Comparison of ENCODE assay signal across 21 cellular contexts in the genomic region with DNA sequence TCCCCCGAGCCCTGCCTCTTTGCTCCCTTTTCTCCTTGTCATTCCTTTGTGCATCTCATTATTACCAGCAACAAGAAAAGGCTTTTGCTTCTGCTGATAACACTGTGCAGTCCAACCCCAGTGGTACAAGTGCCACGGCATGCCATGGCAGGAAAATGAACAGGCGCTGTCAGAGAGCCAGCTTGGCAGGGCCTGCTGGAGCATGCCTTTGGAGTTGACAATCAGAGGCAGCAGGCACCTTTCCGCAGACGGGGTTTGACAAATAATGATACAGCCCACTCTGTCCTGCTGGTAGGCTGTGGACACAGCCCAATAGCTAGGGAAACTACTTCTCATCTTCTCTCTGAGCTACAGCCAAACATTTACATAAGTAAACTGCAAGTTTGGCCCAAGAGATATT.
DNase-seq lines count a peak whose midpoint lies in the region; ATAC-seq lines count a peak whose summit lies in the region.
"Had no signal": no experiment of that assay in that cellular context is flagged by ENCODE, and none has a peak within 500 bp of the region (broad histone marks: within the 10 kb centered on the region; RNA-seq: fewer than 3 reads in every experiment).

No MANE protein-coding gene starts in this region.

- H3K4me1 ChIP-seq in mesendoderm (ENCODE audit: control insufficient read depth, low read depth, low read length): peaks cover 2% of the 10 kb centered on the region
- H3K4me1 ChIP-seq: body of pancreas had no signal

- H2AK5ac ChIP-seq in mesendoderm (ENCODE audit: low read length): no peak overlapping the region

- no peaks in the 10 kb centered on the region for H3K27me3 ChIP-seq in mesendoderm (ENCODE audit: insufficient read depth, low read length, poor library complexity)
- H3K27me3 ChIP-seq: body of pancreas had no signal

- no peak overlapping the region for H3K4me2 ChIP-seq in mesendoderm (ENCODE audit: low read length)
- H3K4me2 ChIP-seq: SK-N-SH had no signal

- H3K56ac ChIP-seq in mesendoderm (ENCODE audit: low read length): no peak overlapping the region

- no peak overlapping the region for H3K4ac ChIP-seq in mesendoderm (ENCODE audit: low read depth, low read length)

- H3K23ac ChIP-seq in mesendoderm (ENCODE audit: low read length): no peak overlapping the region

- peak; percentile 31 for DNase-seq in HPDE6-E6E7 (ENCODE audit: extremely low spot score)
- peak; percentile 76 for DNase-seq in NCI-H2171 treated with DMSO at 0.1 percent for 48 hours (lab: John Stamatoyannopoulos, UW)
- peak; percentile 40 for DNase-seq in epithelial cell of prostate (ENCODE audit: low read depth, low spot score)
- peak; percentile 6 for DNase-seq in mesendoderm
- no peak for DNase-seq in GF-D8 (lab: John Stamatoyannopoulos, UW)
- DNase-seq: activated B cell treated with CpG ODN at 0.5 μM for 24 hours; activated CD4-positive, alpha-beta T cell treated with anti-CD3 and anti-CD28 coated beads, Interleukin-2, amount 50 U/mL, for 48 hours; activated gamma-delta T cell; activated naive CD8-positive, alpha-beta T cell treated with anti-CD3 and anti-CD28 coated beads, Interleukin-2, amount 50 U/mL, for 24 hours; body of pancreas; CD4-positive, CD25-positive, alpha-beta regulatory T cell; DMS53; Kasumi-1; NCI-H1048; NCI-H2029 treated with DMSO at 0.1 percent for 48 hours; NCI-H510A treated with DMSO at 0.1 percent for 48 hours; SK-N-SH had no signal

- H2BK15ac ChIP-seq in mesendoderm (replicated peaks; ENCODE audit: low read depth): no peak overlapping the region

- ATAC-seq in GM18870 (IDR thresholded peaks at IDR 0.05; ENCODE audit: unreplicated experiment) (no peak), HG03565 (IDR thresholded peaks at IDR 0.05; ENCODE audit: unreplicated experiment) (no peak)
- ATAC-seq: activated naive CD8-positive, alpha-beta T cell treated with anti-CD3 and anti-CD28 coated beads, Interleukin-2, amount 50 U/mL, for 24 hours; body of pancreas; left lobe of liver had no signal

- H4K5ac ChIP-seq in mesendoderm (ENCODE audit: low read length): no peak overlapping the region

- H3K18ac ChIP-seq in mesendoderm (ENCODE audit: low read length): no peak overlapping the region

- H3K27ac ChIP-seq in epithelial cell of prostate (no peak overlapping the region), mesendoderm (ENCODE audit: low read depth, low read length) (no peak overlapping the region)
- H3K27ac ChIP-seq: body of pancreas, coronary artery had no signal

- H3K36me3 ChIP-seq in mesendoderm (ENCODE audit: control insufficient read depth, insufficient read depth, low read length): no peaks in the 10 kb centered on the region

- no peak overlapping the region for H3K4me3 ChIP-seq in mesendoderm (ENCODE audit: low read length)
- H3K4me3 ChIP-seq: body of pancreas, coronary artery had no signal

- no peak overlapping the region for H2BK5ac ChIP-seq in mesendoderm (ENCODE audit: low read length)

- H3K9ac ChIP-seq in mesendoderm (ENCODE audit: low read length): no peak overlapping the region
- H3K9ac ChIP-seq: SK-N-SH had no signal

- WGBS in mesendoderm (ENCODE audit: extremely low coverage, insufficient coverage, low lambda C conversion rate): no CpG with 5 or more reads among the region's 5 CpGs

- no peak overlapping the region for H2BK120ac ChIP-seq in mesendoderm (ENCODE audit: low read depth, low read length)

- no peaks in the 10 kb centered on the region for H3K79me2 ChIP-seq in mesendoderm (ENCODE audit: control insufficient read depth, insufficient read depth, low read length)

- H3K79me1 ChIP-seq in mesendoderm (ENCODE audit: low read length): no peaks in the 10 kb centered on the region

- no peak overlapping the region for H4K8ac ChIP-seq in mesendoderm (ENCODE audit: low read depth, low read length)
